In the genomic region with DNA sequence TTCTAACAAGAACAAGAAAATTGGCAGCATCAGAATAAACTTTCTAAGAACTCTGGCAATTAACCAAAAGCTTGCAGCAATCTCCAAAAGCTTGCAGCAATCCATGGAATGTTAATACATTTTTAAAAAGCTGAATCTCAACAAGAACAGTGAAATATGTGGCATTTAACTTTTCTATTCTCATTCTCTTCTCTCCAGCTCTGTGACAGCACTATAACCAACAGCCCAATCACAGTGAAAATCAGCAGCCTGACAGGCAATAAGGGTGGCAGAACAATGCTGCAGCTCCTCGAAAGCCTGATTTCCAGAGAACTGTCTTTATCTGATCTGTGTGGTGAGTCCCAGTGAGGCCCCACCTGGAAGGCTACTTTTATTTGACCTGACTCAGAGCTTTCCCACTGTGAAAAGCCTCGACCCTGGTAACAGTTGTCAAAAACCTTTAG, we compare ENCODE assay signal across 8 cellular contexts.
DNase-seq lines count a peak whose midpoint lies in the region; ATAC-seq and TF ChIP-seq lines count a peak whose summit lies in the region.

No MANE protein-coding gene starts in this region.

- peaks cover 19% of the 10 kb centered on the region for H3K4me1 ChIP-seq in DND-41 (ENCODE audit: insufficient read depth, low read length)
- H3K4me1 ChIP-seq in SK-N-SH (ENCODE audit: control insufficient read depth in 1 of 2, insufficient read depth in 2 of 2, low read depth in 1 of 2, low read length in 1 of 2) = peaks cover 3 to 20% of the 10 kb centered on the region in 2 experiments; a peak in 3 of 4 replicates
- H3K4me1 ChIP-seq in mesendoderm (ENCODE audit: control insufficient read depth, low read depth, low read length) = peaks cover 4% of the 10 kb centered on the region

- H3F3A ChIP-seq in SK-N-SH (replicated peaks; ENCODE audit: insufficient read depth) = peaks cover 6% of the 10 kb centered on the region

- no peak overlapping the region for H4K5ac ChIP-seq in mesendoderm (ENCODE audit: low read length)

- no peak for TF ChIP-seq CTCF in DND-41 (IDR thresholded peaks at IDR 0.05; ENCODE audit: borderline replicate concordance, extremely low read depth, low read length, poor library complexity, severe bottlenecking)
- TF ChIP-seq CTCF in SK-N-SH (IDR thresholded peaks at IDR 0.05) = no peak

- H3K4me2 ChIP-seq in DND-41 (ENCODE audit: insufficient read depth, low read length) (no peak overlapping the region), SK-N-SH (peak overlapping the region; percentile 48; the same call in 1 of the 2 replicates), mesendoderm (ENCODE audit: low read length) (peak overlapping the region; percentile 25)

- H4K8ac ChIP-seq in mesendoderm (ENCODE audit: low read depth, low read length) = no peak overlapping the region

- CTCF ChIA-PET in SK-N-SH (lab: Yijun Ruan, JAX) = interaction anchor here (0.6 to 1.5 kb wide), 2 partner anchors 16 to 22 kb away, joined by 3 to 4 read pairs; no protein-coding TSS in a partner anchor

- peak; percentile 36 for DNase-seq in DND-41
- peak; percentile 21 for DNase-seq in SK-N-SH
- peak; percentile 93 for DNase-seq in mesendoderm
- DNase-seq in SIG-M5 (lab: John Stamatoyannopoulos, UW) = no peak

- no peak overlapping the region for H3K23ac ChIP-seq in mesendoderm (ENCODE audit: low read length)

- H3K56ac ChIP-seq in mesendoderm (ENCODE audit: low read length) = no peak overlapping the region

- H3K4me3 ChIP-seq in DND-41 (ENCODE audit: low read depth in 1 of 2, low read length in 2 of 2) (no peak overlapping the region), SK-N-SH (ENCODE audit: low read depth in 2 of 2, low read length in 1 of 2) (no peak overlapping the region), mesendoderm (ENCODE audit: low read length) (no peak overlapping the region)

- TF ChIP-seq EP300 in SK-N-SH (IDR thresholded peaks at IDR 0.05; ENCODE audit: borderline replicate concordance in 1 of 2, low read depth in 1 of 2, low read length in 1 of 2) = peak; percentile 20 to 37; a peak in 1 of 4 replicates

- no peak overlapping the region for H3K4ac ChIP-seq in mesendoderm (ENCODE audit: low read depth, low read length)

- H2BK120ac ChIP-seq in mesendoderm (ENCODE audit: low read depth, low read length) = no peak overlapping the region

- no peak overlapping the region for H2BK5ac ChIP-seq in mesendoderm (ENCODE audit: low read length)

- H3K9ac ChIP-seq in DND-41 (ENCODE audit: low read depth, low read length) (no peak overlapping the region), SK-N-SH (no peak overlapping the region), mesendoderm (ENCODE audit: low read length) (no peak overlapping the region)

- 0 out of 2 replicates have a peak, but pooled peaks have one; percentile 7 for TF ChIP-seq RAD21 in SK-N-SH (IDR thresholded peaks at IDR 0.05; ENCODE audit: low read length)

- no peak overlapping the region for H3K18ac ChIP-seq in mesendoderm (ENCODE audit: low read length)

- H2AFZ ChIP-seq in DND-41 (ENCODE audit: low read depth, low read length) (no peak overlapping the region), SK-N-SH (ENCODE audit: low read depth) (no peak overlapping the region)

- H3K36me3 ChIP-seq in DND-41 (ENCODE audit: insufficient read depth, low read length) (no peaks in the 10 kb centered on the region), SK-N-SH (replicated peaks in 1 of 2; ENCODE audit: control insufficient read depth in 1 of 2, insufficient read depth in 2 of 2, low read length in 1 of 2) (no peaks in the 10 kb centered on the region), mesendoderm (ENCODE audit: control insufficient read depth, insufficient read depth, low read length) (no peaks in the 10 kb centered on the region)

- no peak overlapping the region for H2AK5ac ChIP-seq in mesendoderm (ENCODE audit: low read length)

- no peaks in the 10 kb centered on the region for H3K27me3 ChIP-seq in DND-41 (ENCODE audit: insufficient read depth, low read length, poor library complexity)
- H3K27me3 ChIP-seq in SK-N-SH (ENCODE audit: insufficient read depth) = no peaks in the 10 kb centered on the region
- no peaks in the 10 kb centered on the region for H3K27me3 ChIP-seq in mesendoderm (ENCODE audit: insufficient read depth, low read length, poor library complexity)

- H3K9me3 ChIP-seq in DND-41 (ENCODE audit: insufficient read depth, low read length, severe bottlenecking) = no peaks in the 10 kb centered on the region
- H3K9me3 ChIP-seq in SK-N-SH = no peaks in the 10 kb centered on the region

- H4K20me1 ChIP-seq in DND-41 (ENCODE audit: insufficient read depth, low read length) = peaks cover 19% of the 10 kb centered on the region; the same call in 1 of the 2 replicates
- H4K20me1 ChIP-seq in SK-N-SH (ENCODE audit: insufficient read depth) = peaks cover 48% of the 10 kb centered on the region

- POLR2A ChIA-PET in SK-N-SH (lab: Yijun Ruan, JAX) = no interaction called here

- H3K79me1 ChIP-seq in mesendoderm (ENCODE audit: low read length) = peaks cover 9% of the 10 kb centered on the region

- H3K79me2 ChIP-seq in DND-41 (ENCODE audit: insufficient read depth, low read length) = peaks cover 54% of the 10 kb centered on the region
- H3K79me2 ChIP-seq in SK-N-SH (ENCODE audit: insufficient read depth) = peaks cover 77% of the 10 kb centered on the region
- H3K79me2 ChIP-seq in mesendoderm (ENCODE audit: control insufficient read depth, insufficient read depth, low read length) = peaks cover 14% of the 10 kb centered on the region

- peak; percentile 85 for ATAC-seq in DND-41 (ENCODE audit: insufficient read depth, low read depth)
- ATAC-seq in HG02642 (IDR thresholded peaks at IDR 0.05; ENCODE audit: poor library complexity, unreplicated experiment) = peak; percentile 23
- no peak for ATAC-seq in HG03460 (IDR thresholded peaks at IDR 0.05; ENCODE audit: unreplicated experiment)
- ATAC-seq in HG03175 (IDR thresholded peaks at IDR 0.05; ENCODE audit: unreplicated experiment) = no peak
- ATAC-seq in GM21390 (IDR thresholded peaks at IDR 0.05; ENCODE audit: unreplicated experiment) = no peak

- WGBS in SK-N-SH (ENCODE audit: low lambda C conversion rate) = 0% methylated on average over 2 of the region's 2 CpGs
- WGBS in mesendoderm (ENCODE audit: extremely low coverage, insufficient coverage, low lambda C conversion rate) = no CpG with 5 or more reads among the region's 2 CpGs

- no peak overlapping the region for H2BK15ac ChIP-seq in mesendoderm (replicated peaks; ENCODE audit: low read depth)

- no peaks in the 10 kb centered on the region for H3K9me2 ChIP-seq in SK-N-SH

- no peak overlapping the region for H3K27ac ChIP-seq in DND-41 (ENCODE audit: low read length)
- H3K27ac ChIP-seq in SK-N-SH (ENCODE audit: low read depth in 2 of 2, low read length in 1 of 2) = peak overlapping the region in 1 of 2 experiments; percentile 44; a peak in 1 of 4 replicates
- peak overlapping the region; percentile 25 for H3K27ac ChIP-seq in mesendoderm (ENCODE audit: low read depth, low read length)

TF ChIP-seq in SK-N-SH, 30 proteins besides CTCF, POLR2A, EP300 and RAD21 (continues in another document):
- TF ChIP-seq JUND (IDR thresholded peaks at IDR 0.05) (peak; percentile 13; the same call in 1 of the 2 replicates), GATA2 (CRISPR knock-in tag; IDR thresholded peaks at IDR 0.05) (peak; percentile 83), TCF12 (IDR thresholded peaks at IDR 0.05) (peak; percentile 71), USF1 (IDR thresholded peaks at IDR 0.05; ENCODE audit: borderline replicate concordance, low read depth) (no peak), RCOR1 (IDR thresholded peaks at IDR 0.05; ENCODE audit: low read length) (peak; percentile 31; the same call in 1 of the 2 replicates), TAF1 (IDR thresholded peaks at IDR 0.05; ENCODE audit: borderline replicate concordance, low read depth, low read length) (no peak), MXI1 (IDR thresholded peaks at IDR 0.05; ENCODE audit: low read depth, low read length) (peak; percentile 70)
- TF ChIP-seq, protein P1, sequence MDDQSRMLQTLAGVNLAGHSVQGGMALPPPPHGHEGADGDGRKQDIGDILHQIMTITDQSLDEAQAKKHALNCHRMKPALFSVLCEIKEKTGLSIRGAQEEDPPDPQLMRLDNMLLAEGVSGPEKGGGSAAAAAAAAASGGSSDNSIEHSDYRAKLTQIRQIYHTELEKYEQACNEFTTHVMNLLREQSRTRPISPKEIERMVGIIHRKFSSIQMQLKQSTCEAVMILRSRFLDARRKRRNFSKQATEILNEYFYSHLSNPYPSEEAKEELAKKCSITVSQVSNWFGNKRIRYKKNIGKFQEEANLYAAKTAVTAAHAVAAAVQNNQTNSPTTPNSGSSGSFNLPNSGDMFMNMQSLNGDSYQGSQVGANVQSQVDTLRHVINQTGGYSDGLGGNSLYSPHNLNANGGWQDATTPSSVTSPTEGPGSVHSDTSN (IDR thresholded peaks at IDR 0.05) = peak; percentile 41; the same call in 1 of the 2 replicates

Comparison
In these comparisons a context has a peak if more than half of its experiments do, and no peak if none do; other contexts are left out.
1. ATAC-seq: peak in DND-41 (single experiment) and HG02642 (single experiment); none in HG03460 (single experiment), HG03175 (single experiment) and GM21390 (single experiment).